In the genomic region with DNA sequence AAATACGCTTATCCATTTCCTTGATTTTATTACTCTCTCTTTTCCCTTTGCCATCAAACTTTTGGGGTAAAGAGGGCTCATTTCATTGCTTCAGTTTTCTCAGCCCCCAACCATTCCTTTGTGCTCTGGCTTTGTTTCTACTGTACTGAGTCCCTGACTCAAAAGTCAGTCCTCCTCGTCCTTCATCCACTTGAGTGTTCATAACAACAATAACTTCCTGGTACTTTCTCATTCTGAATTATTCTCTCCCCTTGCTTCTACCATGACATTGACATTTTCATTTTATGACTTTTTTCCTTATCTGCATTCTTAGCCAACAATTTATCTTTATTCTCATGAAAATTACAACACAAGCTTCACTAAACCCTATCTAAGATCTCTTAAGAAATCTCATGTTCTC, we compare ENCODE assay signal across 18 cellular contexts. TPM values are rescaled to one million over a fixed set of nuclear protein-coding genes. Genes with fewer than 3 reads are reported as not detected.
"Had no signal": no experiment of that assay in that cellular context is flagged by ENCODE, and none has a peak within 500 bp of the region (broad histone marks: within the 10 kb centered on the region; RNA-seq: fewer than 3 reads in every experiment).

No MANE protein-coding gene starts in this region.

- ATAC-seq: activated CD4-positive, CD25-positive, alpha-beta regulatory T cell treated with anti-CD3 and anti-CD28 coated beads, Interleukin-2, amount 50 U/mL, for 24 hours; foreskin keratinocyte; left lobe of liver; stimulated activated naive B cell treated with anti-CD40 and anti-IgM and Interleukin-4, amounts not matched to agents 10 μg/mL and 1 μg/mL and 100 μg/mL, for 72 hours had no signal

- H3K4me3 ChIP-seq: SJSA1, spleen, thyroid gland had no signal

- H3K4me3 Mint-ChIP-seq: activated naive CD8-positive, alpha-beta T cell treated with anti-CD3 and anti-CD28 coated beads for 36 hours; endodermal cell; naive B cell; stimulated activated naive B cell treated with anti-CD40 and anti-IgM and Interleukin-4, amounts not matched to agents 10 μg/mL and 1 μg/mL and 100 μg/mL, for 72 hours had no signal

- H3K27me3 Mint-ChIP-seq: activated naive CD8-positive, alpha-beta T cell treated with anti-CD3 and anti-CD28 coated beads for 36 hours; naive B cell had no signal

- H3K36me3 Mint-ChIP-seq: activated naive CD8-positive, alpha-beta T cell treated with anti-CD3 and anti-CD28 coated beads for 36 hours; naive B cell had no signal

- H3K27ac ChIP-seq: epithelial cell of prostate, foreskin keratinocyte, neutrophil, SJSA1, spleen, thyroid gland had no signal

- H3K4me1 Mint-ChIP-seq: activated naive CD8-positive, alpha-beta T cell treated with anti-CD3 and anti-CD28 coated beads for 36 hours; endodermal cell had no signal

- H3K9me3 Mint-ChIP-seq: activated naive CD8-positive, alpha-beta T cell treated with anti-CD3 and anti-CD28 coated beads for 36 hours; endodermal cell; naive B cell had no signal

- H3K27me3 ChIP-seq: foreskin keratinocyte, SJSA1, spleen, thyroid gland had no signal

- DNase-seq: activated naive CD4-positive, alpha-beta T cell; activated naive CD8-positive, alpha-beta T cell treated with anti-CD3 and anti-CD28 coated beads for 36 hours; amygdala; endodermal cell; foreskin keratinocyte; hypothalamus; islet precursor cell; mammary epithelial cell; naive B cell; spleen; stimulated activated CD4-positive, alpha-beta T cell treated with anti-CD3 and anti-CD28 coated beads, Interleukin-4, amount 100 ng/mL, for 4 hours; stimulated activated naive B cell treated with anti-CD40 and anti-IgM and Interleukin-4, amounts not matched to agents 10 μg/mL and 1 μg/mL and 100 μg/mL, for 72 hours; thyroid gland had no signal

- H3K27ac Mint-ChIP-seq: activated naive CD8-positive, alpha-beta T cell treated with anti-CD3 and anti-CD28 coated beads for 36 hours; endodermal cell; stimulated activated naive B cell treated with anti-CD40 and anti-IgM and Interleukin-4, amounts not matched to agents 10 μg/mL and 1 μg/mL and 100 μg/mL, for 72 hours had no signal

- H3K36me3 ChIP-seq: neutrophil, SJSA1, spleen, thyroid gland had no signal

- H3K4me1 ChIP-seq: foreskin keratinocyte, SJSA1 had no signal

- H3K9me3 ChIP-seq: neutrophil, SJSA1, spleen, thyroid gland had no signal

RNA-seq across cellular contexts. Expression of a gene that starts 0.9 kb away (rescaled TPM):
- total RNA-seq: endodermal cell, foreskin keratinocyte, mammary epithelial cell had no signal
